In the genomic region with DNA sequence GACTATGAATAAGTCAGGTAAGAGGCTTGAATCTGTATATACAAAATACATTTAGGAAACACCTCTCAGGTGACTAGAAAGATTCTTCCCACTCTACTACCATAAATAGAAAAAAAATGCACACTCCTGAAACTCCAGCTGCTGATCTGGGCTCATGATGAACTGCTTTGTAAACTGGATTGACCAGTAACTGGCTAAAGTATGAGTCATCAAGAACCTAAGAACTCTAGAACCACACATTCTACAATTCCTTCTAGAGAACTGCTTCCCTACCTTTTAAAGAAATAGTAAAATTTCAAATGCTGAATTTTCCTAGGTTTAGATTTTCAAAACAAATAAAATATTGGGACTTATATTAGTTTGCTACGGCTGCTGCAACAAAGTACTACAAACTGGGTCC, we compare ENCODE assay signal across 13 cellular contexts. TPM values are rescaled to one million over a fixed set of nuclear protein-coding genes. Genes with fewer than 3 reads are reported as not detected.
DNase-seq lines count a peak whose midpoint lies in the region; ATAC-seq, FAIRE-seq and TF ChIP-seq lines count a peak whose summit lies in the region.
"Had no signal": no experiment of that assay in that cellular context is flagged by ENCODE, and none has a peak within 500 bp of the region (broad histone marks: within the 10 kb centered on the region; RNA-seq: fewer than 3 reads in every experiment).

No MANE protein-coding gene starts in this region.

- peak overlapping the region in 7 of 8 donors; percentile 3 to 76 (median 39) for H3K27ac Mint-ChIP-seq in CD8-positive, alpha-beta memory T cell
- no peak overlapping the region for H3K27ac Mint-ChIP-seq in astrocyte (ENCODE audit: unreplicated experiment)
- H3K27ac Mint-ChIP-seq in memory B cell, result peak overlapping the region; percentile 65
- no peak overlapping the region for H3K27ac Mint-ChIP-seq in nephron progenitor cell

- H2AFZ ChIP-seq in astrocyte (ENCODE audit: low read depth, low read length), result no peak overlapping the region

- no peaks in the 10 kb centered on the region for H3K27me3 Mint-ChIP-seq in CD8-positive, alpha-beta memory T cell
- H3K27me3 Mint-ChIP-seq in astrocyte (ENCODE audit: low read depth, unreplicated experiment), result no peaks in the 10 kb centered on the region
- no peaks in the 10 kb centered on the region for H3K27me3 Mint-ChIP-seq in memory B cell
- H3K27me3 Mint-ChIP-seq in nephron progenitor cell (ENCODE audit: low read depth, poor library complexity), result no peaks in the 10 kb centered on the region

- POLR2A ChIA-PET in CD8-positive, alpha-beta memory T cell (lab: Charles Lee), result no interaction called here

- H3K9me3 Mint-ChIP-seq in CD8-positive, alpha-beta memory T cell, result no peaks in the 10 kb centered on the region
- H3K9me3 Mint-ChIP-seq in astrocyte (ENCODE audit: unreplicated experiment) (no peaks in the 10 kb centered on the region), memory B cell (no peaks in the 10 kb centered on the region), nephron progenitor cell (no peaks in the 10 kb centered on the region)
- H3K9me3 Mint-ChIP-seq: neural crest cell had no signal

- H3K27me3 ChIP-seq in CD8-positive, alpha-beta memory T cell (ENCODE audit: insufficient read depth, low read length, poor library complexity, severe bottlenecking), result no peaks in the 10 kb centered on the region
- H3K27me3 ChIP-seq in astrocyte (ENCODE audit: insufficient read depth, low read length), result no peaks in the 10 kb centered on the region
- no peaks in the 10 kb centered on the region for H3K27me3 ChIP-seq in H7 (ENCODE audit: control insufficient read depth, insufficient read depth, low read length)
- H3K27me3 ChIP-seq: gastrocnemius medialis, SJCRH30 had no signal

- no peak for FAIRE-seq in astrocyte (lab: Jason Lieb, UNC)

- ATAC-seq in HG02588 (IDR thresholded peaks at IDR 0.05; ENCODE audit: unreplicated experiment), result peak; percentile 46
- ATAC-seq in memory B cell (ENCODE audit: low read depth), result no peak

- peaks cover 46% of the 10 kb centered on the region for H4K20me1 ChIP-seq in astrocyte (ENCODE audit: insufficient read depth, low read length)

- no peak overlapping the region for H3K9ac ChIP-seq in astrocyte (ENCODE audit: low read length)

- no peaks in the 10 kb centered on the region for H3K36me3 ChIP-seq in CD8-positive, alpha-beta memory T cell (ENCODE audit: insufficient read depth, low read length)
- H3K36me3 ChIP-seq in astrocyte (ENCODE audit: insufficient read depth, low read length) (no peaks in the 10 kb centered on the region), H7 (replicated peaks; ENCODE audit: control insufficient read depth, insufficient read depth, low read length) (no peaks in the 10 kb centered on the region)

- peaks cover under 1 to 61% (median 9%) of the 10 kb centered on the region in 3 donors for H3K36me3 Mint-ChIP-seq in CD8-positive, alpha-beta memory T cell
- H3K36me3 Mint-ChIP-seq in astrocyte (ENCODE audit: low read depth, unreplicated experiment) (no peaks in the 10 kb centered on the region), memory B cell (peaks cover 5% of the 10 kb centered on the region), nephron progenitor cell (ENCODE audit: low read depth) (peaks cover 1% of the 10 kb centered on the region)

- peak overlapping the region in 6 of 7 donors; percentile 12 to 50 (median 31) for H3K4me3 Mint-ChIP-seq in CD8-positive, alpha-beta memory T cell
- H3K4me3 Mint-ChIP-seq in astrocyte (ENCODE audit: unreplicated experiment) (no peak overlapping the region), memory B cell (no peak overlapping the region), nephron progenitor cell (no peak overlapping the region)
- H3K4me3 Mint-ChIP-seq: neural crest cell had no signal

- no peak for DNase-seq in CD8-positive, alpha-beta memory T cell
- DNase-seq in astrocyte (ENCODE audit: low read depth) (peak; percentile 39), memory B cell (ENCODE audit: low spot score in 2 of 2) (no peak), NCI-H748 treated with DMSO at 0.1 percent for 48 hours (lab: John Stamatoyannopoulos, UW) (no peak), nephron progenitor cell (no peak), SKM-1 (lab: John Stamatoyannopoulos, UW; ENCODE audit: unreplicated experiment) (no peak), H7 (no peak)
- DNase-seq: activated effector memory CD4-positive, alpha-beta T cell treated with anti-CD3 and anti-CD28 coated beads, Interleukin-2, amount 50 U/mL, for 16 hours; gastrocnemius medialis; GOT3; SJCRH30 had no signal

- no peaks in the 10 kb centered on the region for H3K9me3 ChIP-seq in CD8-positive, alpha-beta memory T cell (ENCODE audit: low read length)
- no peaks in the 10 kb centered on the region for H3K9me3 ChIP-seq in astrocyte (ENCODE audit: insufficient read depth, low read depth, low read length)
- H3K9me3 ChIP-seq: gastrocnemius medialis, SJCRH30 had no signal

- no peak overlapping the region for H3K27ac ChIP-seq in CD8-positive, alpha-beta memory T cell (ENCODE audit: low read depth, low read length)
- no peak overlapping the region for H3K27ac ChIP-seq in astrocyte (ENCODE audit: low read depth, low read length)
- H3K27ac ChIP-seq: gastrocnemius medialis, SJCRH30 had no signal

- CTCF ChIA-PET in CD8-positive, alpha-beta memory T cell (lab: Charles Lee), result interaction anchor here (1.7 kb wide), 1 partner anchor 11 kb away, joined by 4 read pairs; no protein-coding TSS in a partner anchor

- H3K4me1 ChIP-seq in CD8-positive, alpha-beta memory T cell (ENCODE audit: insufficient read depth, low read length), result peaks cover 86% of the 10 kb centered on the region
- H3K4me1 ChIP-seq in astrocyte (ENCODE audit: insufficient read depth, low read length), result no peaks in the 10 kb centered on the region
- H3K4me1 ChIP-seq: SJCRH30 had no signal

- H3K4me2 ChIP-seq in astrocyte (ENCODE audit: low read length), result no peak overlapping the region

- TF ChIP-seq CTCF in astrocyte (IDR thresholded peaks at IDR 0.05; ENCODE audit: insufficient read depth, low read depth, low read length) (no peak), nephron progenitor cell (IDR thresholded peaks at IDR 0.05) (no peak)

- peaks cover 31% of the 10 kb centered on the region for H3K79me2 ChIP-seq in astrocyte (ENCODE audit: insufficient read depth, low read length)

- peaks cover 86 to 96% (median 95%) of the 10 kb centered on the region in 3 donors for H3K4me1 Mint-ChIP-seq in CD8-positive, alpha-beta memory T cell
- H3K4me1 Mint-ChIP-seq in astrocyte (ENCODE audit: low read depth, unreplicated experiment) (peaks cover 27% of the 10 kb centered on the region), memory B cell (peaks cover 53% of the 10 kb centered on the region), nephron progenitor cell (no peaks in the 10 kb centered on the region)
- H3K4me1 Mint-ChIP-seq: neural crest cell had no signal

- no peak overlapping the region for H3K4me3 ChIP-seq in CD8-positive, alpha-beta memory T cell (ENCODE audit: low read length)
- H3K4me3 ChIP-seq in astrocyte (ENCODE audit: insufficient read depth, low read depth, low read length) (no peak overlapping the region), H7 (ENCODE audit: insufficient read depth, low read depth, low read length) (no peak overlapping the region)
- H3K4me3 ChIP-seq: gastrocnemius medialis, SJCRH30 had no signal

RNA-seq across cellular contexts. Expression of a gene that starts 55.2 kb away (rescaled TPM):
- total RNA-seq in CD8-positive, alpha-beta memory T cell, result 10 to 100 TPM; 76.8 to 77.6 TPM
- 139 TPM for polyA plus RNA-seq in CD8-positive, alpha-beta memory T cell
- 69.1 and 75.1 TPM in 2 replicates for total RNA-seq in astrocyte
- 18.6 and 19.1 TPM in 2 replicates for total RNA-seq in H7 (2014; rRNA removed; shearing (Covaris generic))

Comparison
In these comparisons a context has a peak if more than half of its experiments do, and no peak if none do; other contexts are left out.
1. H3K27ac Mint-ChIP-seq: peak in CD8-positive, alpha-beta memory T cell (7 of 8) and memory B cell (single experiment); none in astrocyte (single experiment) and nephron progenitor cell (single experiment).
2. H3K4me3 Mint-ChIP-seq: peak in CD8-positive, alpha-beta memory T cell (6 of 7); none in astrocyte (single experiment), memory B cell (single experiment) and nephron progenitor cell (single experiment).